Comparison of ENCODE assay signal across 8 cellular contexts in the genomic region with DNA sequence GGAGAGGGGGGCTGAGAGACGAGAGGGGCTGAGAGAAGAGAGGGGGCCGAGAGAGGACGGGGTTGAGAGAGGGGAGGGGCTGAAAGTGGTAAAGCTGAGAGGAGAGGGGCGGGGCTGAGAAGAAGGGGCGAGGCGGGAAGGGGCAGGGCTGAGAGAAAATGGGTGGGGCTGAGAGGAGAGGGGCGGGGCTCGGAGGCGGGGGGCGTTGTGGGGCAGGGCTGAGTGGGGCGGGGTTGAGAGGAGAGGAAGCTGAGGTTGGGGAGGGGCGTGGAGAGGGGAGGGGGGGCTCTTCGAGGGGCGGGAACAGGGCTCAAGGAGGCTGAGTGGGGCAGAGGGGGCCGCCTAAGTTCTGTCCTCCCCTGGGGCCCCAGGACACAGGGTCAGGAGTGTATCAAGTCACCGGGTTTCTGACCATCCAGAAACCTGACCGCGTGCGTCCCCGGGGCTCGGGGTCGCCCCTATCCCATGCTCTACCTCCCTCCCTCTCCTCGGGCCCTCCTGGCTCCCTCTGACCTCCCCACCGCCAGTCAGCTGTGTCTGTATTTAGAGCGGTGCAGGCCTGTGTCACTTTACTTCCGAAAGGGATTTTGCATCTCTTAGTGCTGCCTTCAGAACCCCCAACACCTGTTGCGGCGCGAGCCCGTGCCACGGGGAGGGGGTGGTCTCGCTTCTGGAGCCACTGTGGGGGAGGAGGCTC. TPM values are rescaled to one million over a fixed set of nuclear protein-coding genes. Genes with fewer than 3 reads are reported as not detected.
DNase-seq lines count a peak whose midpoint lies in the region; ATAC-seq and TF ChIP-seq lines count a peak whose summit lies in the region.

No MANE protein-coding gene starts in this region.

- TF ChIP-seq POLR2A in testis (IDR thresholded peaks at IDR 0.05) = no peak

- no peaks in the 10 kb centered on the region for H3K9me3 Mint-ChIP-seq in activated naive CD4-positive, alpha-beta T cell treated with anti-CD3 and anti-CD28 coated beads, Interleukin-2, amount 50 U/mL, for 24 hours

- no peaks in the 10 kb centered on the region for H3K9me3 ChIP-seq in testis

- H3K27ac ChIP-seq in testis = no peak overlapping the region

- intact Hi-C loops in left colon (cut with DNase I, micrococcal nuclease) (no loop called here), testis (cut with DNase I; ENCODE audit: low total_unique reads) (no loop called here)

- DNase-seq in A172 (ENCODE audit: low spot score) (peak; percentile 47), H7 (peak; percentile 98), RKO (ENCODE audit: low spot score) (peak; percentile 55), left colon (peak; percentile 31 to 52), testis (peak; percentile 44), putamen (ENCODE audit: low spot score) (no peak)

- TF ChIP-seq CTCF in testis (IDR thresholded peaks at IDR 0.05) = no peak

- H3K4me1 Mint-ChIP-seq in activated naive CD4-positive, alpha-beta T cell treated with anti-CD3 and anti-CD28 coated beads, Interleukin-2, amount 50 U/mL, for 24 hours = peaks cover 4% of the 10 kb centered on the region

- WGBS in testis, 2 donors = 2% methylated on average over 31 of the region's 32 CpGs

- peaks cover 19% of the 10 kb centered on the region for H3K27me3 Mint-ChIP-seq in activated naive CD4-positive, alpha-beta T cell treated with anti-CD3 and anti-CD28 coated beads, Interleukin-2, amount 50 U/mL, for 24 hours

- peaks cover 21% of the 10 kb centered on the region for H3K27me3 ChIP-seq in H7 (ENCODE audit: control insufficient read depth, insufficient read depth, low read length)
- H3K27me3 ChIP-seq in testis = no peaks in the 10 kb centered on the region

- peak overlapping the region; percentile 67 for H3K4me3 Mint-ChIP-seq in activated naive CD4-positive, alpha-beta T cell treated with anti-CD3 and anti-CD28 coated beads, Interleukin-2, amount 50 U/mL, for 24 hours

- H3K4me3 ChIP-seq in H7 (ENCODE audit: insufficient read depth, low read depth, low read length) (peak overlapping the region; percentile 63), testis (peak overlapping the region in 1 of 2 donors; percentile 21)

- no peaks in the 10 kb centered on the region for H3K4me1 ChIP-seq in testis

- H3K36me3 ChIP-seq in H7 (replicated peaks; ENCODE audit: control insufficient read depth, insufficient read depth, low read length) (no peaks in the 10 kb centered on the region), testis (ENCODE audit: low read depth, missing control alignments) (no peaks in the 10 kb centered on the region)

- H3K27ac Mint-ChIP-seq in activated naive CD4-positive, alpha-beta T cell treated with anti-CD3 and anti-CD28 coated beads, Interleukin-2, amount 50 U/mL, for 24 hours = no peak overlapping the region

- ATAC-seq in left colon = peak; percentile 80
- ATAC-seq in HG03442 (IDR thresholded peaks at IDR 0.05; ENCODE audit: unreplicated experiment) = no peak

- no peaks in the 10 kb centered on the region for H3K36me3 Mint-ChIP-seq in activated naive CD4-positive, alpha-beta T cell treated with anti-CD3 and anti-CD28 coated beads, Interleukin-2, amount 50 U/mL, for 24 hours

RNA-seq across cellular contexts. Expression of gene SEMA6B, which starts 38.6 kb away (rescaled TPM):
- 29.2 and 34.1 TPM in 2 replicates for total RNA-seq in A172 (2014; rRNA removed; shearing (Covaris generic))
- total RNA-seq in H7 (2014; rRNA removed; shearing (Covaris generic)) = 38.4 and 43.0 TPM in 2 replicates
- total RNA-seq in left colon (1 to 10 TPM; 2.6 to 2.8 TPM), testis (1 to 10 TPM; 3.5 to 4.2 TPM)
- 5.0 TPM for polyA plus RNA-seq in testis (ENCODE audit: insufficient read depth, low read depth, low replicate concordance)

RNA-seq across cellular contexts. Expression of gene TNFAIP8L1, which starts 41.2 kb away (rescaled TPM):
- 7.5 and 9.5 TPM in 2 replicates for total RNA-seq in A172 (2014; rRNA removed; shearing (Covaris generic))
- 9.4 and 11.1 TPM in 2 replicates for total RNA-seq in H7 (2014; rRNA removed; shearing (Covaris generic))
- 1 to 10 TPM; 9.0 to 9.4 TPM for total RNA-seq in left colon
- 10 to 100 TPM in 1 of 2 donors, 1 to 10 TPM in 1; 9.7 to 15.9 TPM for total RNA-seq in testis
- 13.4 TPM for polyA plus RNA-seq in testis (ENCODE audit: insufficient read depth, low read depth, low replicate concordance)

RNA-seq across cellular contexts. Expression of gene LRG1, which starts 58.3 kb away (rescaled TPM):
- 0.09 and 0.10 TPM in 2 replicates for total RNA-seq in A172 (2014; rRNA removed; shearing (Covaris generic))
- total RNA-seq in H7 (2014; rRNA removed; shearing (Covaris generic)) = 0.10 and 0.30 TPM in 2 replicates
- total RNA-seq in left colon (10 to 100 TPM; 11.6 to 31.8 TPM), testis (under 1 TPM; 0.24 to 0.25 TPM)
- 0.58 TPM for polyA plus RNA-seq in testis (ENCODE audit: insufficient read depth, low read depth, low replicate concordance)
